ENCODE assay signal across 31 cellular contexts in the genomic region with DNA sequence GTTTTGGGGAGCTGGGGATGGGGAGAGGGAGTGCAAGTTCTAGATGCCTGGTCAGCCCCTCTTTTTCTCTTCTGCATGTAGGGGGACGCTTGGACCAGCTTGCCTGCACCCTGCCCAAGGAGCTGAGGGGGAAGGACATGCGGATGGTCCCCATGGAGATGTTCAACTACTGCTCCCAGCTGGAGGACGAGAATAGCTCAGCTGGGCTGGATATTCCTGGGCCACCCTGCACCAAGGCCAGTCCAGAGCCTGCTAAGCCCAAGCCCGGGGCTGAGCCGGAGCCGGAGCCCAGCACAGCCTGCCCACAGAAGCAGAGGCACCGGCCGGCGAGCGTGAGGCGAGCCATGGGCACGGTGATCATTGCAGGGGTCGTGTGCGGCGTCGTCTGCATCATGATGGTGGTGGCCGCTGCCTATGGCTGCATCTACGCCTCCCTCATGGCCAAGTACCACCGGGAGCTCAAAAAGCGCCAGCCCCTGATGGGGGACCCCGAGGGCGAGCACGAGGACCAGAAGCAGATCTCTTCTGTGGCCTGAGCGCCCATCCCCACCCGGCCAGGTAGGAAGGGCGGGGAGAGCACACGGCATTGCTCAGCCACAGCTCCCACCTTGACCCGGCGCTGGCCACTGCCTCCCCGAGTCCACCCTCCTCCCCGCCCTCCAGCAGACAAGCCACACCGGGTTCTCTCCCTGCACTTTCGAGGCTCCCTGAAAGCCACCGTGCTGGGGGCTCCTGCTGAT. TPM values are rescaled to one million over a fixed set of nuclear protein-coding genes. Genes with fewer than 3 reads are reported as not detected.
A peak's percentile ranks its signal among the peaks of the same experiment; 100 is the strongest.
DNase-seq lines count a peak whose midpoint lies in the region; ATAC-seq and TF ChIP-seq lines count a peak whose summit lies in the region.
"Had no signal": no experiment of that assay in that cellular context is flagged by ENCODE, and none has a peak within 500 bp of the region (broad histone marks: within the 10 kb centered on the region; RNA-seq: fewer than 3 reads in every experiment).

No MANE protein-coding gene starts in this region.

- peak overlapping the region in 1 of 7 donors; percentile 19 for H3K27ac Mint-ChIP-seq in CD14-positive monocyte
- H3K27ac Mint-ChIP-seq: CD8-positive, alpha-beta T cell; GM23338; HFFc6 had no signal

- peaks cover 0 to 3% (median 0%) of the 10 kb centered on the region in 6 donors for H3K4me1 ChIP-seq in spleen
- H3K4me1 ChIP-seq in MM.1S (ENCODE audit: low read length), result no peaks in the 10 kb centered on the region
- H3K4me1 ChIP-seq: HAP-1 had no signal

- no peaks in the 10 kb centered on the region for H3K36me3 ChIP-seq in spleen
- no peaks in the 10 kb centered on the region for H3K36me3 ChIP-seq in MM.1S (replicated peaks; ENCODE audit: insufficient read depth, low read length)
- H3K36me3 ChIP-seq: HAP-1 had no signal

- no peaks in the 10 kb centered on the region for H3K9me2 ChIP-seq in MM.1S (replicated peaks; ENCODE audit: insufficient read depth, low read length)

- TF ChIP-seq POLR2A in spleen (IDR thresholded peaks at IDR 0.05), result no peak

- peaks cover 7% of the 10 kb centered on the region for H3K4me1 Mint-ChIP-seq in CD14-positive monocyte

- no peak for ATAC-seq in GM21529 (IDR thresholded peaks at IDR 0.05; ENCODE audit: unreplicated experiment)
- ATAC-seq: CD8-positive, alpha-beta T cell; GM23338; HepG2; K562 had no signal

- no peak overlapping the region for H2AFZ ChIP-seq in MM.1S (ENCODE audit: low read length)
- H2AFZ ChIP-seq: GM23338 had no signal

- 82 to 87% (median 87%) methylated on average over 28 to 34 of the region's 34 CpGs for WGBS in spleen, 5 donors

- no peaks in the 10 kb centered on the region for H4K20me1 ChIP-seq in MM.1S (ENCODE audit: insufficient read depth, low read length)

- DNase-seq in CD14-positive monocyte (ENCODE audit: low spot score) (peak; percentile 21), occipital lobe (lab: John Stamatoyannopoulos, UW) (peak; percentile 42), spleen (peak; percentile 62), MM.1S (no peak), NCI-H446 treated with DMSO at 0.1 percent for 48 hours (lab: John Stamatoyannopoulos, UW) (no peak), NOMO-1 treated with dmso at 0.1 percent for 144 hours (lab: John Stamatoyannopoulos, UW; ENCODE audit: unreplicated experiment) (no peak)
- DNase-seq: C1 segment of cervical spinal cord; Caco-2; CD8-positive, alpha-beta T cell; DMS79; EL; GDM1; HFFc6; Kasumi-1; NCI-H1105 treated with DMSO at 0.1 percent for 48 hours; NCI-H146; NCI-H2029; NCI-H526 treated with DMSO at 0.1 percent for 48 hours; SIG-M5 had no signal

- H3K4me3 ChIP-seq in spleen (no peak overlapping the region), MM.1S (ENCODE audit: low read length) (no peak overlapping the region)
- H3K4me3 ChIP-seq: GM23338, HAP-1, K562, SK-N-MC had no signal

- H3K27me3 ChIP-seq in spleen (replicated peaks in 1 of 7) (peaks cover 0 to 67% (median 13%) of the 10 kb centered on the region in 7 donors), MM.1S (replicated peaks; ENCODE audit: insufficient read depth, low read length) (peaks cover 98% of the 10 kb centered on the region)

- H3K27ac ChIP-seq in cingulate gyrus (ENCODE audit: low read depth, low read length), result peak overlapping the region; percentile 47
- no peak overlapping the region for H3K27ac ChIP-seq in spleen
- H3K27ac ChIP-seq in MM.1S (ENCODE audit: low read length), result no peak overlapping the region
- H3K27ac ChIP-seq: RWPE1, SK-N-MC had no signal

- no peak overlapping the region for H3K9ac ChIP-seq in MM.1S (ENCODE audit: low read length)

- H3K79me2 ChIP-seq in MM.1S (ENCODE audit: low read length), result no peaks in the 10 kb centered on the region

- no peak for TF ChIP-seq CTCF in CD14-positive monocyte (IDR thresholded peaks at IDR 0.05)
- no peak for TF ChIP-seq CTCF in spleen (IDR thresholded peaks at IDR 0.05 in 8 of 11, conservative IDR thresholded peaks at IDR 0.05 in 3 of 11)
- no peak for TF ChIP-seq CTCF in MM.1S (IDR thresholded peaks at IDR 0.05; ENCODE audit: low read length)

- intact Hi-C loops in CD14-positive monocyte (cut with micrococcal nuclease) (no loop called here), spleen (cut with DNase I; ENCODE audit: low total_unique reads) (no loop called here)

- H3K27me3 Mint-ChIP-seq in CD14-positive monocyte (ENCODE audit: low read depth in 3 of 3), result peaks cover 21 to 34% (median 31%) of the 10 kb centered on the region in 3 donors

- H3K4me3 Mint-ChIP-seq in CD14-positive monocyte, result no peak overlapping the region
- H3K4me3 Mint-ChIP-seq: CD8-positive, alpha-beta T cell; GM23338; HFFc6 had no signal

- no peaks in the 10 kb centered on the region for H3F3A ChIP-seq in MM.1S (ENCODE audit: insufficient read depth, low read length)

- peaks cover 0 to 2% (median 0%) of the 10 kb centered on the region in 7 donors for H3K9me3 Mint-ChIP-seq in CD14-positive monocyte
- H3K9me3 Mint-ChIP-seq: CD8-positive, alpha-beta T cell; GM23338; HFFc6 had no signal

- H3K9me3 ChIP-seq in spleen (no peaks in the 10 kb centered on the region), MM.1S (replicated peaks; ENCODE audit: insufficient read depth, low read length) (no peaks in the 10 kb centered on the region)
- H3K9me3 ChIP-seq: Caco-2, HAP-1 had no signal

- no peaks in the 10 kb centered on the region for H3K36me3 Mint-ChIP-seq in CD14-positive monocyte
- H3K36me3 Mint-ChIP-seq: CD8-positive, alpha-beta T cell had no signal

- H3K4me2 ChIP-seq in MM.1S (ENCODE audit: low read depth, low read length), result no peak overlapping the region
- H3K4me2 ChIP-seq: GM23338 had no signal

RNA-seq across cellular contexts. Expression of a gene that starts 14.0 kb away (rescaled TPM):
- not detected for polyA plus RNA-seq in CD14-positive monocyte
- total RNA-seq in occipital lobe, result 4.5 TPM
- total RNA-seq in spleen, result under 1 TPM in 1 of 7 donors, not detected in 6; 0.12 TPM
- not detected for polyA plus RNA-seq in spleen
- total RNA-seq: Caco-2; CD8-positive, alpha-beta T cell; GM23338; HepG2; HFFc6; HT1080; K562; M059J; NCI-H460 had no signal
- polyA plus RNA-seq: AG04450 had no signal

Comparison
In these comparisons a context has a peak if more than half of its experiments do, and no peak if none do; other contexts are left out.
1. DNase-seq: peak in CD14-positive monocyte (single experiment), occipital lobe (single experiment) and spleen (single experiment); none in MM.1S (single experiment), NCI-H446 treated with DMSO at 0.1 percent for 48 hours (single experiment) and NOMO-1 treated with dmso at 0.1 percent for 144 hours (single experiment).